Comparison of ENCODE assay signal across 19 cellular contexts in genomic region chr18:48719988-48720654, GRCh38.
A peak's percentile ranks its signal among the peaks of the same experiment; 100 is the strongest.
DNase-seq lines count a peak whose midpoint lies in the region; ATAC-seq, FAIRE-seq and TF ChIP-seq lines count a peak whose summit lies in the region.
"Had no signal": no experiment of that assay in that cellular context is flagged by ENCODE, and none has a peak within 500 bp of the region (broad histone marks: within the 10 kb centered on the region; RNA-seq: fewer than 3 reads in every experiment).

No MANE protein-coding gene starts in this region.

- H3F3A ChIP-seq in PC-3 (ENCODE audit: low read length, unreplicated experiment) (no peaks in the 10 kb centered on the region), GM23338 (replicated peaks; ENCODE audit: low read depth) (no peaks in the 10 kb centered on the region)

- TF ChIP-seq CTCF in endothelial cell of umbilical vein (IDR thresholded peaks at IDR 0.05; ENCODE audit: extremely low read depth in 1 of 2, insufficient read depth in 1 of 2, low read depth in 1 of 2, low read length in 2 of 2) (no peak), PC-3 (conservative IDR thresholded peaks at IDR 0.05; ENCODE audit: low read depth, low read length) (no peak), left ventricle myocardium inferior (IDR thresholded peaks at IDR 0.05; ENCODE audit: borderline replicate concordance) (no peak), GM23338 (conservative IDR thresholded peaks at IDR 0.05; ENCODE audit: low read depth in 2 of 2) (no peak)

- H3K4me2 ChIP-seq in endothelial cell of umbilical vein (ENCODE audit: insufficient read depth, low read length), result no peak overlapping the region
- H3K4me2 ChIP-seq in PC-3 (ENCODE audit: low read length), result no peak overlapping the region
- H3K4me2 ChIP-seq in GM23338, result no peak overlapping the region
- H3K4me2 ChIP-seq: PC-9 had no signal

- H3K9me2 ChIP-seq in PC-3 (replicated peaks; ENCODE audit: low read length) (no peaks in the 10 kb centered on the region), GM23338 (ENCODE audit: insufficient read depth) (no peaks in the 10 kb centered on the region)

- ATAC-seq in PC-3 (no peak), GM23338 (no peak)
- ATAC-seq: gastroesophageal sphincter, right lobe of liver, T-cell had no signal

- H3K27me3 ChIP-seq in endothelial cell of umbilical vein (ENCODE audit: control insufficient read depth in 2 of 2, insufficient read depth in 2 of 2, low read length in 2 of 2), result no peaks in the 10 kb centered on the region
- H3K27me3 ChIP-seq in PC-3 (ENCODE audit: low read length), result no peaks in the 10 kb centered on the region
- H3K27me3 ChIP-seq in left ventricle myocardium inferior (ENCODE audit: low read depth), result no peaks in the 10 kb centered on the region
- H3K27me3 ChIP-seq in GM23338 (ENCODE audit: insufficient read depth), result no peaks in the 10 kb centered on the region
- H3K27me3 ChIP-seq: gastroesophageal sphincter, right lobe of liver had no signal

- POLR2A ChIA-PET in endothelial cell of umbilical vein (lab: Charles Lee), result no interaction called here
- POLR2A ChIA-PET in PC-3 (lab: Charles Lee; ENCODE audit: unreplicated experiment), result no interaction called here

- H3K36me3 Mint-ChIP-seq in GM23338 (ENCODE audit: low read depth), result 0 out of 3 replicates have a peak, but pooled peaks cover 4% of the 10 kb centered on the region
- H3K36me3 Mint-ChIP-seq: CD4-positive, CD25-positive, alpha-beta regulatory T cell; T-cell had no signal

- H2AFZ ChIP-seq in endothelial cell of umbilical vein (ENCODE audit: low read depth, low read length), result no peak overlapping the region
- H2AFZ ChIP-seq in PC-3 (ENCODE audit: low read length), result no peak overlapping the region
- H2AFZ ChIP-seq in GM23338, result no peak overlapping the region
- H2AFZ ChIP-seq: PC-9 had no signal

- CTCF ChIA-PET in endothelial cell of umbilical vein (lab: Charles Lee), result interaction anchor here (0.9 to 2.0 kb wide), 4 partner anchors 8 to 518 kb away, joined by 3 to 4 read pairs (median 4); no protein-coding TSS in a partner anchor
- CTCF ChIA-PET in PC-3 (lab: Charles Lee), result no interaction called here

- no peaks in the 10 kb centered on the region for H3K9me1 ChIP-seq in endothelial cell of umbilical vein (replicated peaks; ENCODE audit: control insufficient read depth, extremely low read depth, insufficient read depth, low read length)

- H3K27ac Mint-ChIP-seq in GM23338, result no peak overlapping the region
- H3K27ac Mint-ChIP-seq: activated CD4-positive, alpha-beta T cell treated with anti-CD3 and anti-CD28 coated beads, Interleukin-2, amount 10 ng/mL, durations not matched to agents 24 days and 14 days; CD4-positive, CD25-positive, alpha-beta regulatory T cell; stimulated activated naive CD8-positive, alpha-beta T cell treated with anti-CD3 and anti-CD28 coated beads, Interleukin-15, Interleukin-2, amounts not matched to agents 100 ng/mL and 50 ng/mL, for 24 hours; T-cell had no signal

- no peak overlapping the region for H3K4me3 Mint-ChIP-seq in GM23338
- H3K4me3 Mint-ChIP-seq: activated CD4-positive, alpha-beta T cell treated with anti-CD3 and anti-CD28 coated beads, Interleukin-2, amount 10 ng/mL, durations not matched to agents 24 days and 14 days; CD4-positive, CD25-positive, alpha-beta regulatory T cell; stimulated activated naive CD8-positive, alpha-beta T cell treated with anti-CD3 and anti-CD28 coated beads, Interleukin-15, Interleukin-2, amounts not matched to agents 100 ng/mL and 50 ng/mL, for 24 hours; T-cell had no signal

- H3K79me2 ChIP-seq in endothelial cell of umbilical vein (ENCODE audit: control insufficient read depth, insufficient read depth, low read length) (no peaks in the 10 kb centered on the region), PC-3 (ENCODE audit: low read length) (no peaks in the 10 kb centered on the region), GM23338 (replicated peaks; ENCODE audit: insufficient read depth) (no peaks in the 10 kb centered on the region)

- H3K4me1 Mint-ChIP-seq in GM23338, result no peaks in the 10 kb centered on the region; the same call in 2 of the 3 replicates
- H3K4me1 Mint-ChIP-seq: activated CD4-positive, alpha-beta T cell treated with anti-CD3 and anti-CD28 coated beads, Interleukin-2, amount 10 ng/mL, durations not matched to agents 24 days and 14 days; CD4-positive, CD25-positive, alpha-beta regulatory T cell; T-cell had no signal

- H3K4me3 ChIP-seq in endothelial cell of umbilical vein (replicated peaks in 1 of 3; ENCODE audit: insufficient read depth in 1 of 3, low read depth in 1 of 3, low read length in 3 of 3), result no peak overlapping the region
- no peak overlapping the region for H3K4me3 ChIP-seq in PC-3 (ENCODE audit: low read length)
- H3K4me3 ChIP-seq in left ventricle myocardium inferior, result no peak overlapping the region
- no peak overlapping the region for H3K4me3 ChIP-seq in GM23338
- H3K4me3 ChIP-seq: gastroesophageal sphincter, PC-9, right lobe of liver had no signal

- DNase-seq in EH (ENCODE audit: low read depth), result peak; percentile 89
- DNase-seq in RPMI7951 (ENCODE audit: low read depth), result peak; percentile 81
- peak; percentile 12 for DNase-seq in endothelial cell of umbilical vein (ENCODE audit: low read depth, low spot score)
- DNase-seq in occipital lobe (lab: John Stamatoyannopoulos, UW), result peak; percentile 72
- DNase-seq in PC-3, result no peak
- DNase-seq in left ventricle myocardium inferior, result no peak
- DNase-seq in GM23338 (ENCODE audit: low spot score), result no peak
- DNase-seq in glomerular visceral epithelial cell (ENCODE audit: extremely low spot score), result no peak
- DNase-seq: activated CD4-positive, alpha-beta T cell treated with anti-CD3 and anti-CD28 coated beads, Interleukin-2, amount 10 ng/mL, durations not matched to agents 24 days and 14 days; activated T-cell treated with anti-CD3 and anti-CD28 coated beads, Interleukin-2, amount 50 U/mL, for 48 hours; CD4-positive, CD25-positive, alpha-beta regulatory T cell; MV-4-11; NCI-H446; PC-9; T-cell had no signal

- intact Hi-C loops in endothelial cell of umbilical vein (cut with micrococcal nuclease), result no loop called here
- intact Hi-C loops in PC-3 (cut with micrococcal nuclease), result no loop called here
- intact Hi-C loops in left ventricle myocardium inferior (cut with micrococcal nuclease), result no loop called here

- H3K4me1 ChIP-seq in endothelial cell of umbilical vein (ENCODE audit: control insufficient read depth, extremely low read depth, insufficient read depth, low read length) (peaks cover 10% of the 10 kb centered on the region), PC-3 (ENCODE audit: insufficient read depth, low read length) (no peaks in the 10 kb centered on the region; the same call in 1 of the 2 replicates), left ventricle myocardium inferior (peaks cover 38% of the 10 kb centered on the region), GM23338 (ENCODE audit: insufficient read depth) (no peaks in the 10 kb centered on the region)
- H3K4me1 ChIP-seq: right lobe of liver had no signal

- no peak for TF ChIP-seq POLR2A in endothelial cell of umbilical vein (IDR thresholded peaks at IDR 0.05; ENCODE audit: low read depth, low read length)

- peaks cover 4% of the 10 kb centered on the region; the same call in 1 of the 3 replicates for H3K9me3 Mint-ChIP-seq in GM23338
- H3K9me3 Mint-ChIP-seq: activated CD4-positive, alpha-beta T cell treated with anti-CD3 and anti-CD28 coated beads, Interleukin-2, amount 10 ng/mL, durations not matched to agents 24 days and 14 days; CD4-positive, CD25-positive, alpha-beta regulatory T cell; stimulated activated naive CD8-positive, alpha-beta T cell treated with anti-CD3 and anti-CD28 coated beads, Interleukin-15, Interleukin-2, amounts not matched to agents 100 ng/mL and 50 ng/mL, for 24 hours; T-cell had no signal

- no peaks in the 10 kb centered on the region for H4K20me1 ChIP-seq in endothelial cell of umbilical vein (replicated peaks; ENCODE audit: control insufficient read depth, extremely low read depth, insufficient read depth, low read length)
- no peaks in the 10 kb centered on the region for H4K20me1 ChIP-seq in PC-3 (ENCODE audit: low read length)
- H4K20me1 ChIP-seq in GM23338 (replicated peaks; ENCODE audit: insufficient read depth), result no peaks in the 10 kb centered on the region

- H3K9me3 ChIP-seq in endothelial cell of umbilical vein (replicated peaks; ENCODE audit: control insufficient read depth, insufficient read depth, low read length) (no peaks in the 10 kb centered on the region), PC-3 (ENCODE audit: low read length) (no peaks in the 10 kb centered on the region), left ventricle myocardium inferior (replicated peaks) (no peaks in the 10 kb centered on the region)
- H3K9me3 ChIP-seq: gastroesophageal sphincter, right lobe of liver had no signal

- BruUV-seq in endothelial cell of umbilical vein (replicated peaks; lab: Mats Ljungman, UMichigan), result no TSS peak
- BruUV-seq in PC-3 (replicated peaks; lab: Mats Ljungman, UMichigan), result no TSS peak

- H3K27me3 Mint-ChIP-seq in GM23338 (ENCODE audit: insufficient read depth, low read depth, poor library complexity), result peaks cover 2% of the 10 kb centered on the region
- H3K27me3 Mint-ChIP-seq: activated CD4-positive, alpha-beta T cell treated with anti-CD3 and anti-CD28 coated beads, Interleukin-2, amount 10 ng/mL, durations not matched to agents 24 days and 14 days; CD4-positive, CD25-positive, alpha-beta regulatory T cell; stimulated activated naive CD8-positive, alpha-beta T cell treated with anti-CD3 and anti-CD28 coated beads, Interleukin-15, Interleukin-2, amounts not matched to agents 100 ng/mL and 50 ng/mL, for 24 hours; T-cell had no signal

- H3K27ac ChIP-seq in endothelial cell of umbilical vein (ENCODE audit: insufficient read depth, low read depth, low read length) (no peak overlapping the region), PC-3 (ENCODE audit: low read length) (no peak overlapping the region), left ventricle myocardium inferior (replicated peaks) (no peak overlapping the region), GM23338 (ENCODE audit: low read depth) (no peak overlapping the region)
- H3K27ac ChIP-seq: gastroesophageal sphincter, PC-9, right lobe of liver had no signal

- FAIRE-seq in endothelial cell of umbilical vein (lab: Jason Lieb, UNC), result peak; percentile 37
- FAIRE-seq: keratinocyte had no signal

- H3K36me3 ChIP-seq in endothelial cell of umbilical vein (ENCODE audit: control insufficient read depth in 2 of 2, extremely low read depth in 1 of 2, insufficient read depth in 2 of 2, low read length in 2 of 2) (no peaks in the 10 kb centered on the region), PC-3 (ENCODE audit: low read depth, low read length) (no peaks in the 10 kb centered on the region), left ventricle myocardium inferior (peaks cover 7% of the 10 kb centered on the region), GM23338 (ENCODE audit: insufficient read depth) (no peaks in the 10 kb centered on the region)

- no peak overlapping the region for H3K9ac ChIP-seq in endothelial cell of umbilical vein (replicated peaks; ENCODE audit: extremely low read depth, insufficient read depth, low read length)
- H3K9ac ChIP-seq in PC-3 (ENCODE audit: low read length), result no peak overlapping the region

- dilution Hi-C loops in endothelial cell of umbilical vein (cut with MboI; ENCODE audit: extremely low pct_ligation_motif_present, low sequenced_read_pairs), result no loop called here

TF ChIP-seq in GM23338, 12 proteins besides CTCF, POLR2A, EP300 and RAD21 (continues in another document):
- TF ChIP-seq EZH2phosphoT487 (IDR thresholded peaks at IDR 0.05; ENCODE audit: unreplicated experiment) (no peak), ZNF114 (CRISPR knock-in tag; IDR thresholded peaks at IDR 0.05) (no peak)

Comparison
In these comparisons a context has a peak if more than half of its experiments do, and no peak if none do; other contexts are left out.
1. DNase-seq: peak in EH (single experiment), RPMI7951 (single experiment), endothelial cell of umbilical vein (single experiment) and occipital lobe (single experiment); none in PC-3 (single experiment), left ventricle myocardium inferior (single experiment), GM23338 (single experiment) and glomerular visceral epithelial cell (single experiment).